Comparison of ENCODE assay signal across 1 cellular context in the genomic region with DNA sequence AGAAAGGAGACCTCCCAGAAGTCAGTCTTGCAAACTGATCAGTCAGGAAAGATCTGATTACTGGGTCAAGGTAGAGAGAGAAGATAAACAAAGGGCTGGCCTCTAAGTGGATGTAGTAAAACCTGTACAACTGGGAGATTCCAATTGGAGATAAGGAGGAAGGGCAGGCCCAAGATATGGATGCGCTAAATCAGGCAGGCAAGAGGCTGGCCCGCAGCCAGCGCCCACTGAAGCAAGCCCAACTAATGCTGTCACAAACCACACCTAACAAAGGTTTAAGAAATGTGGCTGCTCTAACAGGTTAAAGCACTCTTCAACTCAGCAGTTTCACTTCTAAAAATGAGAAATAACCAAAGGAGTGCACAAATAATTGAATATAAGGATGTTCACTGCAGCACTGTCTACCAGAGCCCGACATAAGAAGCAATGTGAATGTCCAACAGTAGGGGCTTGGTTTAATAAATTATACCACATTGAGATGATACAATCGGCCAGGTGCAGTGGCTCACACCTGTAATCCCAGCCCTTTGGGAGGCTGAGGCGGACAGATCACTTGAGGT.
TF ChIP-seq lines count a peak whose summit lies in the region.

No MANE protein-coding gene starts in this region.

TF ChIP-seq in HEK293, 187 proteins besides CTCF, POLR2A, EP300 and RAD21 (continued from another document and continues in another):
- TF ChIP-seq, protein P1, sequence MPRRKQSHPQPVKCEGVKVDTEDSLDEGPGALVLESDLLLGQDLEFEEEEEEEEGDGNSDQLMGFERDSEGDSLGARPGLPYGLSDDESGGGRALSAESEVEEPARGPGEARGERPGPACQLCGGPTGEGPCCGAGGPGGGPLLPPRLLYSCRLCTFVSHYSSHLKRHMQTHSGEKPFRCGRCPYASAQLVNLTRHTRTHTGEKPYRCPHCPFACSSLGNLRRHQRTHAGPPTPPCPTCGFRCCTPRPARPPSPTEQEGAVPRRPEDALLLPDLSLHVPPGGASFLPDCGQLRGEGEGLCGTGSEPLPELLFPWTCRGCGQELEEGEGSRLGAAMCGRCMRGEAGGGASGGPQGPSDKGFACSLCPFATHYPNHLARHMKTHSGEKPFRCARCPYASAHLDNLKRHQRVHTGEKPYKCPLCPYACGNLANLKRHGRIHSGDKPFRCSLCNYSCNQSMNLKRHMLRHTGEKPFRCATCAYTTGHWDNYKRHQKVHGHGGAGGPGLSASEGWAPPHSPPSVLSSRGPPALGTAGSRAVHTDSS (tag by site-specific recombination; IDR thresholded peaks at IDR 0.05): no peak
- no peak for TF ChIP-seq ZNF214 (tag by site-specific recombination; IDR thresholded peaks at IDR 0.05; ENCODE audit: borderline replicate concordance)
- TF ChIP-seq SALL2 (tag by site-specific recombination; IDR thresholded peaks at IDR 0.05; ENCODE audit: borderline replicate concordance): no peak
- TF ChIP-seq ZNF664 (tag by site-specific recombination; IDR thresholded peaks at IDR 0.05): no peak
- TF ChIP-seq MYNN (tag by site-specific recombination; IDR thresholded peaks at IDR 0.05; ENCODE audit: borderline replicate concordance): no peak
- TF ChIP-seq KLF16 (tag by site-specific recombination; IDR thresholded peaks at IDR 0.05): no peak
- TF ChIP-seq, protein P2, sequence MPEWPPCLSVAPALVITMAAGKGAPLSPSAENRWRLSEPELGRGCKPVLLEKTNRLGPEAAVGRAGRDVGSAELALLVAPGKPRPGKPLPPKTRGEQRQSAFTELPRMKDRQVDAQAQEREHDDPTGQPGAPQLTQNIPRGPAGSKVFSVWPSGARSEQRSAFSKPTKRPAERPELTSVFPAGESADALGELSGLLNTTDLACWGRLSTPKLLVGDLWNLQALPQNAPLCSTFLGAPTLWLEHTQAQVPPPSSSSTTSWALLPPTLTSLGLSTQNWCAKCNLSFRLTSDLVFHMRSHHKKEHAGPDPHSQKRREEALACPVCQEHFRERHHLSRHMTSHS (tag by site-specific recombination; IDR thresholded peaks at IDR 0.05): no peak
- TF ChIP-seq ZNF391 (tag by site-specific recombination; IDR thresholded peaks at IDR 0.05; ENCODE audit: borderline replicate concordance, low read depth): no peak
- TF ChIP-seq ZNF621 (tag by site-specific recombination; IDR thresholded peaks at IDR 0.05): no peak
- no peak for TF ChIP-seq ZNF48 (tag by site-specific recombination; IDR thresholded peaks at IDR 0.05)
- TF ChIP-seq GFI1B (tag by site-specific recombination; IDR thresholded peaks at IDR 0.05): no peak
- TF ChIP-seq ZNF585B (tag by site-specific recombination; IDR thresholded peaks at IDR 0.05): no peak
- TF ChIP-seq, protein P3, sequence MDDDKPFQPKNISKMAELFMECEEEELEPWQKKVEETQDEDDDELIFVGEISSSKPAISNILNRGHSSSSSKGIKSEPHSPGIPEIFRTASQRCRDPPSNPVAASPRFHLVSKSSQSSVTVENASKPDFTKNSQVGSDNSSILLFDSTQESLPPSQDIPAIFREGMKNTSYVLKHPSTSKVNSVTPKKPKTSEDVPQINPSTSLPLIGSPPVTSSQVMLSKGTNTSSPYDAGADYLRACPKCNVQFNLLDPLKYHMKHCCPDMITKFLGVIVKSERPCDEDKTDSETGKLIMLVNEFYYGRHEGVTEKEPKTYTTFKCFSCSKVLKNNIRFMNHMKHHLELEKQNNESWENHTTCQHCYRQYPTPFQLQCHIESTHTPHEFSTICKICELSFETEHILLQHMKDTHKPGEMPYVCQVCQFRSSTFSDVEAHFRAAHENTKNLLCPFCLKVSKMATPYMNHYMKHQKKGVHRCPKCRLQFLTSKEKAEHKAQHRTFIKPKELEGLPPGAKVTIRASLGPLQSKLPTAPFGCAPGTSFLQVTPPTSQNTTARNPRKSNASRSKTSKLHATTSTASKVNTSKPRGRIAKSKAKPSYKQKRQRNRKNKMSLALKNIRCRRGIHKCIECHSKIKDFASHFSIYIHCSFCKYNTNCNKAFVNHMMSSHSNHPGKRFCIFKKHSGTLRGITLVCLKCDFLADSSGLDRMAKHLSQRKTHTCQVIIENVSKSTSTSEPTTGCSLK (tag by site-specific recombination; IDR thresholded peaks at IDR 0.05): no peak
- TF ChIP-seq ZFP69B (tag by site-specific recombination; IDR thresholded peaks at IDR 0.05): no peak
- TF ChIP-seq, protein P4, sequence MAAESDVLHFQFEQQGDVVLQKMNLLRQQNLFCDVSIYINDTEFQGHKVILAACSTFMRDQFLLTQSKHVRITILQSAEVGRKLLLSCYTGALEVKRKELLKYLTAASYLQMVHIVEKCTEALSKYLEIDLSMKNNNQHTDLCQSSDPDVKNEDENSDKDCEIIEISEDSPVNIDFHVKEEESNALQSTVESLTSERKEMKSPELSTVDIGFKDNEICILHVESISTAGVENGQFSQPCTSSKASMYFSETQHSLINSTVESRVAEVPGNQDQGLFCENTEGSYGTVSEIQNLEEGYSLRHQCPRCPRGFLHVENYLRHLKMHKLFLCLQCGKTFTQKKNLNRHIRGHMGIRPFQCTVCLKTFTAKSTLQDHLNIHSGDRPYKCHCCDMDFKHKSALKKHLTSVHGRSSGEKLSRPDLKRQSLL (tag by site-specific recombination; IDR thresholded peaks at IDR 0.05): no peak
- TF ChIP-seq ZNF558 (tag by site-specific recombination; IDR thresholded peaks at IDR 0.05): no peak
- no peak for TF ChIP-seq ZNF768 (tag by site-specific recombination; IDR thresholded peaks at IDR 0.05)
- TF ChIP-seq ZNF133 (tag by site-specific recombination; IDR thresholded peaks at IDR 0.05): no peak
- TF ChIP-seq, protein P5, sequence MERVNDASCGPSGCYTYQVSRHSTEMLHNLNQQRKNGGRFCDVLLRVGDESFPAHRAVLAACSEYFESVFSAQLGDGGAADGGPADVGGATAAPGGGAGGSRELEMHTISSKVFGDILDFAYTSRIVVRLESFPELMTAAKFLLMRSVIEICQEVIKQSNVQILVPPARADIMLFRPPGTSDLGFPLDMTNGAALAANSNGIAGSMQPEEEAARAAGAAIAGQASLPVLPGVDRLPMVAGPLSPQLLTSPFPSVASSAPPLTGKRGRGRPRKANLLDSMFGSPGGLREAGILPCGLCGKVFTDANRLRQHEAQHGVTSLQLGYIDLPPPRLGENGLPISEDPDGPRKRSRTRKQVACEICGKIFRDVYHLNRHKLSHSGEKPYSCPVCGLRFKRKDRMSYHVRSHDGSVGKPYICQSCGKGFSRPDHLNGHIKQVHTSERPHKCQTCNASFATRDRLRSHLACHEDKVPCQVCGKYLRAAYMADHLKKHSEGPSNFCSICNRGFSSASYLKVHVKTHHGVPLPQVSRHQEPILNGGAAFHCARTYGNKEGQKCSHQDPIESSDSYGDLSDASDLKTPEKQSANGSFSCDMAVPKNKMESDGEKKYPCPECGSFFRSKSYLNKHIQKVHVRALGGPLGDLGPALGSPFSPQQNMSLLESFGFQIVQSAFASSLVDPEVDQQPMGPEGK (tag by site-specific recombination; IDR thresholded peaks at IDR 0.05): peak; percentile 46; the same call in 1 of the 2 replicates
- 0 out of 2 replicates have a peak, but pooled peaks have one; percentile 19 for TF ChIP-seq ZNF843 (tag by site-specific recombination; IDR thresholded peaks at IDR 0.05)
- no peak for TF ChIP-seq GLIS1 (tag by site-specific recombination; IDR thresholded peaks at IDR 0.05)
- TF ChIP-seq ZNF654 (tag by site-specific recombination; IDR thresholded peaks at IDR 0.05; ENCODE audit: low read depth): no peak
- no peak for TF ChIP-seq ZBTB20 (tag by site-specific recombination; IDR thresholded peaks at IDR 0.05)
- TF ChIP-seq ZNF239 (tag by site-specific recombination; IDR thresholded peaks at IDR 0.05): no peak
- no peak for TF ChIP-seq ZNF423 (tag by site-specific recombination; IDR thresholded peaks at IDR 0.05)
- TF ChIP-seq, protein P6, sequence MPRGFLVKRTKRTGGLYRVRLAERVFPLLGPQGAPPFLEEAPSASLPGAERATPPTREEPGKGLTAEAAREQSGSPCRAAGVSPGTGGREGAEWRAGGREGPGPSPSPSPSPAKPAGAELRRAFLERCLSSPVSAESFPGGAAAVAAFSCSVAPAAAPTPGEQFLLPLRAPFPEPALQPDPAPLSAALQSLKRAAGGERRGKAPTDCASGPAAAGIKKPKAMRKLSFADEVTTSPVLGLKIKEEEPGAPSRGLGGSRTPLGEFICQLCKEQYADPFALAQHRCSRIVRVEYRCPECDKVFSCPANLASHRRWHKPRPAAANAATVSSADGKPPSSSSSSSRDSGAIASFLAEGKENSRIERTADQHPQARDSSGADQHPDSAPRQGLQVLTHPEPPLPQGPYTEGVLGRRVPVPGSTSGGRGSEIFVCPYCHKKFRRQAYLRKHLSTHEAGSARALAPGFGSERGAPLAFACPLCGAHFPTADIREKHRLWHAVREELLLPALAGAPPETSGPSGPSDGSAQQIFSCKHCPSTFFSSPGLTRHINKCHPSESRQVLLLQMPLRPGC (tag by site-specific recombination; IDR thresholded peaks at IDR 0.05): no peak
- TF ChIP-seq ZNF146 (tag by site-specific recombination; IDR thresholded peaks at IDR 0.05): no peak
- peak; percentile 70 for TF ChIP-seq ZNF366 (tag by site-specific recombination; conservative IDR thresholded peaks at IDR 0.05)
- no peak for TF ChIP-seq ZNF266 (tag by site-specific recombination; IDR thresholded peaks at IDR 0.05; ENCODE audit: low read depth)
- TF ChIP-seq ZNF660 (tag by site-specific recombination; IDR thresholded peaks at IDR 0.05): no peak
- TF ChIP-seq, protein P7, sequence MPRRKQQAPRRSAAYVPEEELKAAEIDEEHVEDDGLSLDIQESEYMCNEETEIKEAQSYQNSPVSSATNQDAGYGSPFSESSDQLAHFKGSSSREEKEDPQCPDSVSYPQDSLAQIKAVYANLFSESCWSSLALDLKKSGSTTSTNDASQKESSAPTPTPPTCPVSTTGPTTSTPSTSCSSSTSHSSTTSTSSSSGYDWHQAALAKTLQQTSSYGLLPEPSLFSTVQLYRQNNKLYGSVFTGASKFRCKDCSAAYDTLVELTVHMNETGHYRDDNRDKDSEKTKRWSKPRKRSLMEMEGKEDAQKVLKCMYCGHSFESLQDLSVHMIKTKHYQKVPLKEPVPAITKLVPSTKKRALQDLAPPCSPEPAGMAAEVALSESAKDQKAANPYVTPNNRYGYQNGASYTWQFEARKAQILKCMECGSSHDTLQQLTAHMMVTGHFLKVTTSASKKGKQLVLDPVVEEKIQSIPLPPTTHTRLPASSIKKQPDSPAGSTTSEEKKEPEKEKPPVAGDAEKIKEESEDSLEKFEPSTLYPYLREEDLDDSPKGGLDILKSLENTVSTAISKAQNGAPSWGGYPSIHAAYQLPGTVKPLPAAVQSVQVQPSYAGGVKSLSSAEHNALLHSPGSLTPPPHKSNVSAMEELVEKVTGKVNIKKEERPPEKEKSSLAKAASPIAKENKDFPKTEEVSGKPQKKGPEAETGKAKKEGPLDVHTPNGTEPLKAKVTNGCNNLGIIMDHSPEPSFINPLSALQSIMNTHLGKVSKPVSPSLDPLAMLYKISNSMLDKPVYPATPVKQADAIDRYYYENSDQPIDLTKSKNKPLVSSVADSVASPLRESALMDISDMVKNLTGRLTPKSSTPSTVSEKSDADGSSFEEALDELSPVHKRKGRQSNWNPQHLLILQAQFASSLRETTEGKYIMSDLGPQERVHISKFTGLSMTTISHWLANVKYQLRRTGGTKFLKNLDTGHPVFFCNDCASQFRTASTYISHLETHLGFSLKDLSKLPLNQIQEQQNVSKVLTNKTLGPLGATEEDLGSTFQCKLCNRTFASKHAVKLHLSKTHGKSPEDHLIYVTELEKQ (tag by site-specific recombination; IDR thresholded peaks at IDR 0.05; ENCODE audit: borderline replicate concordance): peak; percentile 13; the same call in 1 of the 2 replicates
- no peak for TF ChIP-seq ZNF394 (tag by site-specific recombination; IDR thresholded peaks at IDR 0.05; ENCODE audit: borderline replicate concordance)
- TF ChIP-seq OSR2 (tag by site-specific recombination; IDR thresholded peaks at IDR 0.05): peak; percentile 76
- no peak for TF ChIP-seq ZNF658 (tag by site-specific recombination; IDR thresholded peaks at IDR 0.05)
- TF ChIP-seq ZNF747 (tag by site-specific recombination; IDR thresholded peaks at IDR 0.05): no peak
- TF ChIP-seq BCL11B (tag by site-specific recombination; IDR thresholded peaks at IDR 0.05; ENCODE audit: low read depth): no peak
- no peak for TF ChIP-seq ZNF76 (tag by site-specific recombination; IDR thresholded peaks at IDR 0.05; ENCODE audit: borderline replicate concordance, low read depth)
- TF ChIP-seq SP7 (tag by site-specific recombination; IDR thresholded peaks at IDR 0.05): peak; percentile 80
- TF ChIP-seq ZNF2 (tag by site-specific recombination; IDR thresholded peaks at IDR 0.05): no peak
- TF ChIP-seq, protein P8, sequence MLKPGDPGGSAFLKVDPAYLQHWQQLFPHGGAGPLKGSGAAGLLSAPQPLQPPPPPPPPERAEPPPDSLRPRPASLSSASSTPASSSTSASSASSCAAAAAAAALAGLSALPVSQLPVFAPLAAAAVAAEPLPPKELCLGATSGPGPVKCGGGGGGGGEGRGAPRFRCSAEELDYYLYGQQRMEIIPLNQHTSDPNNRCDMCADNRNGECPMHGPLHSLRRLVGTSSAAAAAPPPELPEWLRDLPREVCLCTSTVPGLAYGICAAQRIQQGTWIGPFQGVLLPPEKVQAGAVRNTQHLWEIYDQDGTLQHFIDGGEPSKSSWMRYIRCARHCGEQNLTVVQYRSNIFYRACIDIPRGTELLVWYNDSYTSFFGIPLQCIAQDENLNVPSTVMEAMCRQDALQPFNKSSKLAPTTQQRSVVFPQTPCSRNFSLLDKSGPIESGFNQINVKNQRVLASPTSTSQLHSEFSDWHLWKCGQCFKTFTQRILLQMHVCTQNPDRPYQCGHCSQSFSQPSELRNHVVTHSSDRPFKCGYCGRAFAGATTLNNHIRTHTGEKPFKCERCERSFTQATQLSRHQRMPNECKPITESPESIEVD (tag by site-specific recombination; IDR thresholded peaks at IDR 0.05): peak; percentile 67; the same call in 1 of the 2 replicates
- TF ChIP-seq SP3 (tag by site-specific recombination; IDR thresholded peaks at IDR 0.05): no peak
- no peak for TF ChIP-seq KLF8 (tag by site-specific recombination; IDR thresholded peaks at IDR 0.05)
- no peak for TF ChIP-seq ZNF132 (tag by site-specific recombination; IDR thresholded peaks at IDR 0.05; ENCODE audit: borderline replicate concordance)
- TF ChIP-seq ZNF157 (tag by site-specific recombination; IDR thresholded peaks at IDR 0.05): no peak
- no peak for TF ChIP-seq ZNF561 (tag by site-specific recombination; IDR thresholded peaks at IDR 0.05; ENCODE audit: borderline replicate concordance)
- no peak for TF ChIP-seq ZNF416 (tag by site-specific recombination; IDR thresholded peaks at IDR 0.05)
- TF ChIP-seq, protein P9, sequence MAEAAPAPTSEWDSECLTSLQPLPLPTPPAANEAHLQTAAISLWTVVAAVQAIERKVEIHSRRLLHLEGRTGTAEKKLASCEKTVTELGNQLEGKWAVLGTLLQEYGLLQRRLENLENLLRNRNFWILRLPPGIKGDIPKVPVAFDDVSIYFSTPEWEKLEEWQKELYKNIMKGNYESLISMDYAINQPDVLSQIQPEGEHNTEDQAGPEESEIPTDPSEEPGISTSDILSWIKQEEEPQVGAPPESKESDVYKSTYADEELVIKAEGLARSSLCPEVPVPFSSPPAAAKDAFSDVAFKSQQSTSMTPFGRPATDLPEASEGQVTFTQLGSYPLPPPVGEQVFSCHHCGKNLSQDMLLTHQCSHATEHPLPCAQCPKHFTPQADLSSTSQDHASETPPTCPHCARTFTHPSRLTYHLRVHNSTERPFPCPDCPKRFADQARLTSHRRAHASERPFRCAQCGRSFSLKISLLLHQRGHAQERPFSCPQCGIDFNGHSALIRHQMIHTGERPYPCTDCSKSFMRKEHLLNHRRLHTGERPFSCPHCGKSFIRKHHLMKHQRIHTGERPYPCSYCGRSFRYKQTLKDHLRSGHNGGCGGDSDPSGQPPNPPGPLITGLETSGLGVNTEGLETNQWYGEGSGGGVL (tag by site-specific recombination; IDR thresholded peaks at IDR 0.05): no peak
